ENCODE assay signal across 18 cellular contexts in the genomic region with DNA sequence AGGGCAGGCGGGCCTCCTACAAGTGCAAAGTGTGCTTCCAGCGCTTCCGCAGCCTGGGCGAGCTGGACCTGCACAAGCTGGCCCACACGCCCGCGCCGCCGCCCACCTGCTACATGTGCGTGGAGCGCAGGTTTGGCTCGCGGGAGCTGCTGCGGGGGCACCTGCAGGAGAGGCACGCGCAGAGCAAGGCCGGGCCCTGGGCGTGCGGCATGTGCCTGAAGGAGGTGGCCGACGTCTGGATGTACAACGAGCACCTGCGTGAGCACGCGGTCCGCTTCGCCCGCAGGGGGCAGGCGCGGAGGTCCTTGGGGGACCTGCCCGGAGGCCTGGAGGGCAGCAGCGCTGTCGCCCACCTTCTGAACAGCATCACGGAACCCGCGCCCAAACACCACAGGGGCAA. TPM values are rescaled to one million over a fixed set of nuclear protein-coding genes. Genes with fewer than 3 reads are reported as not detected.
DNase-seq lines count a peak whose midpoint lies in the region; ATAC-seq, FAIRE-seq and TF ChIP-seq lines count a peak whose summit lies in the region.
"Had no signal": no experiment of that assay in that cellular context is flagged by ENCODE, and none has a peak within 500 bp of the region (broad histone marks: within the 10 kb centered on the region; RNA-seq: fewer than 3 reads in every experiment).

No MANE protein-coding gene starts in this region.

- peak; percentile 19 for DNase-seq in NCI-H82 (lab: John Stamatoyannopoulos, UW)
- DNase-seq in NCI-H82 treated with DMSO at 0.1 percent for 48 hours (lab: John Stamatoyannopoulos, UW; ENCODE audit: unreplicated experiment), result no peak
- DNase-seq in PC-3, result no peak
- DNase-seq in neural progenitor cell (ENCODE audit: low spot score), result no peak
- DNase-seq in GM19239 (ENCODE audit: insufficient read length, low spot score), result no peak
- DNase-seq in mucosa of descending colon, result no peak
- no peak for DNase-seq in NCI-H1105 (lab: John Stamatoyannopoulos, UW)
- DNase-seq: DMS79, GDM1, HFFc6 had no signal

- H3K79me2 ChIP-seq in PC-3 (ENCODE audit: low read length), result no peaks in the 10 kb centered on the region
- no peaks in the 10 kb centered on the region for H3K79me2 ChIP-seq in neural progenitor cell (ENCODE audit: low read depth)

- H3K27ac Mint-ChIP-seq in neural progenitor cell, result no peak overlapping the region
- H3K27ac Mint-ChIP-seq: CD14-positive monocyte; CD4-positive, alpha-beta memory T cell; HFFc6; IgD-negative memory B cell had no signal

- POLR2A ChIA-PET in PC-3 (lab: Charles Lee; ENCODE audit: unreplicated experiment), result no interaction called here

- H3K4me3 ChIP-seq in PC-3 (ENCODE audit: low read length) (no peak overlapping the region), neural progenitor cell (no peak overlapping the region), mucosa of descending colon (no peak overlapping the region)
- H3K4me3 ChIP-seq: BLaER1 had no signal

- H3K36me3 ChIP-seq in PC-3 (ENCODE audit: low read depth, low read length), result no peaks in the 10 kb centered on the region
- no peaks in the 10 kb centered on the region for H3K36me3 ChIP-seq in neural progenitor cell
- no peaks in the 10 kb centered on the region for H3K36me3 ChIP-seq in mucosa of descending colon (ENCODE audit: low read depth)

- no peak overlapping the region for H3K27ac ChIP-seq in PC-3 (ENCODE audit: low read length)
- no peak overlapping the region for H3K27ac ChIP-seq in neural progenitor cell
- H3K27ac ChIP-seq: BLaER1, HL-60 had no signal

- TF ChIP-seq CTCF in PC-3 (conservative IDR thresholded peaks at IDR 0.05; ENCODE audit: low read depth, low read length), result no peak
- TF ChIP-seq CTCF in neural progenitor cell (IDR thresholded peaks at IDR 0.05), result no peak
- TF ChIP-seq CTCF in mucosa of descending colon (IDR thresholded peaks at IDR 0.05), result no peak

- intact Hi-C loops in PC-3 (cut with micrococcal nuclease), result no loop called here
- intact Hi-C loops in mucosa of descending colon (cut with DNase I, micrococcal nuclease), result loop anchor here in 1 of 2 donors (10.0 kb wide), 1 partner anchor 242 kb away; no protein-coding TSS in a partner anchor

- H3K4me1 ChIP-seq in PC-3 (ENCODE audit: insufficient read depth, low read length) (no peaks in the 10 kb centered on the region; the same call in 1 of the 2 replicates), neural progenitor cell (peaks cover 6% of the 10 kb centered on the region), mucosa of descending colon (ENCODE audit: low read depth) (peaks cover 3% of the 10 kb centered on the region)

- ATAC-seq in PC-3, result 0 out of 2 replicates have a peak, but pooled peaks have one; percentile 3
- no peak for ATAC-seq in mucosa of descending colon

- CTCF ChIA-PET in PC-3 (lab: Charles Lee), result no interaction called here

- H3K36me3 Mint-ChIP-seq in neural progenitor cell, result no peaks in the 10 kb centered on the region
- H3K36me3 Mint-ChIP-seq: CD14-positive monocyte; CD4-positive, alpha-beta memory T cell; IgD-negative memory B cell had no signal

- H3K4me2 ChIP-seq in PC-3 (ENCODE audit: low read length), result peak overlapping the region; percentile 38; the same call in 1 of the 2 replicates
- H3K4me2 ChIP-seq in neural progenitor cell, result peak overlapping the region; percentile 44
- H3K4me2 ChIP-seq: BLaER1 had no signal

- peaks cover 7% of the 10 kb centered on the region for H3K27me3 Mint-ChIP-seq in neural progenitor cell (ENCODE audit: insufficient read depth, low read depth)
- H3K27me3 Mint-ChIP-seq: CD4-positive, alpha-beta memory T cell; IgD-negative memory B cell had no signal

- H3K27me3 ChIP-seq in PC-3 (ENCODE audit: low read length), result no peaks in the 10 kb centered on the region
- peaks cover 8% of the 10 kb centered on the region for H3K27me3 ChIP-seq in neural progenitor cell

- no peak for FAIRE-seq in GM19239 (lab: Jason Lieb, UNC)
- FAIRE-seq: GM12892, GM18507, H54 had no signal

- H3F3A ChIP-seq in PC-3 (ENCODE audit: low read length, unreplicated experiment) (no peaks in the 10 kb centered on the region), neural progenitor cell (ENCODE audit: low read depth) (no peaks in the 10 kb centered on the region)

- no peaks in the 10 kb centered on the region for H3K9me3 Mint-ChIP-seq in neural progenitor cell
- H3K9me3 Mint-ChIP-seq: CD4-positive, alpha-beta memory T cell; HFFc6 had no signal

- no peaks in the 10 kb centered on the region for H4K20me1 ChIP-seq in PC-3 (ENCODE audit: low read length)
- no peaks in the 10 kb centered on the region for H4K20me1 ChIP-seq in neural progenitor cell (ENCODE audit: low read depth)

- H2AFZ ChIP-seq in PC-3 (ENCODE audit: low read length), result no peak overlapping the region
- peak overlapping the region; percentile 47 for H2AFZ ChIP-seq in neural progenitor cell (replicated peaks)

- no peak overlapping the region; the same call in 1 of the 2 replicates for H3K9ac ChIP-seq in PC-3 (ENCODE audit: low read length)
- H3K9ac ChIP-seq in neural progenitor cell, result no peak overlapping the region
- H3K9ac ChIP-seq: BLaER1 had no signal

- no TSS peak for BruUV-seq in PC-3 (replicated peaks; lab: Mats Ljungman, UMichigan)

- no peak overlapping the region for H3K4me3 Mint-ChIP-seq in neural progenitor cell
- H3K4me3 Mint-ChIP-seq: CD14-positive monocyte; CD4-positive, alpha-beta memory T cell; HFFc6 had no signal

- H3K9me3 ChIP-seq in PC-3 (ENCODE audit: low read length) (no peaks in the 10 kb centered on the region), neural progenitor cell (ENCODE audit: low read depth) (no peaks in the 10 kb centered on the region), mucosa of descending colon (no peaks in the 10 kb centered on the region)
- H3K9me3 ChIP-seq: BLaER1 had no signal

- H3K9me2 ChIP-seq in PC-3 (replicated peaks; ENCODE audit: low read length), result no peaks in the 10 kb centered on the region

- H3K4me1 Mint-ChIP-seq in neural progenitor cell, result peaks cover 2% of the 10 kb centered on the region
- H3K4me1 Mint-ChIP-seq: IgD-negative memory B cell had no signal

RNA-seq across cellular contexts. Expression of a gene that starts 16.3 kb away (rescaled TPM):
- 4.1 and 4.6 TPM in 2 replicates for total RNA-seq in PC-3 (2014; rRNA removed)
- total RNA-seq in neural progenitor cell (ENCODE audit: low replicate concordance), result 0.36 and 0.96 TPM in 2 replicates
- 10 to 100 TPM in 1 of 3 donors, 1 to 10 TPM in 2; 5.2 to 10.3 (median 7.2) TPM for total RNA-seq in mucosa of descending colon

RNA-seq across cellular contexts. Expression of a gene that starts 54.0 kb away (rescaled TPM):
- total RNA-seq in PC-3 (2014; rRNA removed), result 3.1 and 5.8 TPM in 2 replicates
- 0.02 and 0.03 TPM in 2 replicates for total RNA-seq in neural progenitor cell (ENCODE audit: low replicate concordance)
- 1 to 10 TPM in 1 of 3 donors, under 1 TPM in 2; 0.35 to 1.4 (median 0.51) TPM for total RNA-seq in mucosa of descending colon
